14 cellular contexts compared by ENCODE assay signal in the genomic region with DNA sequence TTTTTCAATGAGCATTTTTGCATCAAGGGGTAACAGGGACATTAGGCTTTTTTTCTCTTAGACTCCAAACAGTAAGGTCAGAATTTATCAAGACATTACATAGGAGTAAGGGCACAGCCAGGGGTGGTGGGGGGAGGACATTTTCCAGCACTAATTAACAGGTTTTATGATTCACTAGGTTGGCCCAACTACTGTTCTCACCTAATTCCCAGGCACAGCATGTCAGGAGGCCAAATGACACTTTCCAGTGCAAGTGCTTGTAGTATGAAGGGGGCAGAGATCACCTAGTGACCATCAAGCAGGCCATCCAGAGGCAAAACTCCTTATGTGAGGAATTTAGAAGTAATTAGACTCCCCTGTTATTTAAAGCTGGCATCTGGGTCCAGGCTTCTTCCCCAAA. TPM values are rescaled to one million over a fixed set of nuclear protein-coding genes. Genes with fewer than 3 reads are reported as not detected.
DNase-seq lines count a peak whose midpoint lies in the region; ATAC-seq and TF ChIP-seq lines count a peak whose summit lies in the region.
"Had no signal": no experiment of that assay in that cellular context is flagged by ENCODE, and none has a peak within 500 bp of the region (broad histone marks: within the 10 kb centered on the region; RNA-seq: fewer than 3 reads in every experiment).

No MANE protein-coding gene starts in this region.

- H3K4me1 Mint-ChIP-seq in endodermal cell: peaks cover 43% of the 10 kb centered on the region
- H3K4me1 Mint-ChIP-seq in T-cell: peaks cover 4 to 11% (median 8%) of the 10 kb centered on the region in 3 donors

- H4K20me1 ChIP-seq in Loucy (ENCODE audit: insufficient read depth, low read length, poor library complexity, severe bottlenecking): peaks cover 6% of the 10 kb centered on the region

- TF ChIP-seq CTCF in Loucy (conservative IDR thresholded peaks at IDR 0.05; ENCODE audit: low read length) (no peak), endodermal cell (conservative IDR thresholded peaks at IDR 0.05) (no peak), A673 (conservative IDR thresholded peaks at IDR 0.05; ENCODE audit: low read depth, low read length) (no peak)

- H3K79me2 ChIP-seq in Loucy (ENCODE audit: insufficient read depth, low read length): peaks cover 6% of the 10 kb centered on the region

- CTCF ChIA-PET in A673 (lab: Charles Lee): no interaction called here
- CTCF ChIA-PET in T-cell (lab: Charles Lee): no interaction called here

- H3K27ac Mint-ChIP-seq in endodermal cell (peak overlapping the region; percentile 71), T-cell (no peak overlapping the region)

- H3K36me3 Mint-ChIP-seq in endodermal cell (ENCODE audit: low read depth) (no peaks in the 10 kb centered on the region), T-cell (no peaks in the 10 kb centered on the region)

- POLR2A ChIA-PET in A673 (lab: Charles Lee; ENCODE audit: low non-redundant PET): no interaction called here
- POLR2A ChIA-PET in T-cell (lab: Charles Lee): no interaction called here

- H3K4me2 ChIP-seq in Loucy (ENCODE audit: low read depth, low read length, poor library complexity, severe bottlenecking): no peak overlapping the region
- H3K4me2 ChIP-seq: A549, BLaER1 had no signal

- ATAC-seq in T-cell (replicated peaks in 1 of 4): no peak
- ATAC-seq: A549 had no signal

- peak; percentile 89 for DNase-seq in endodermal cell
- peak; percentile 39 for DNase-seq in left kidney (ENCODE audit: low read depth, low spot score)
- DNase-seq in renal cortical epithelial cell (ENCODE audit: low read depth): peak; percentile 80
- DNase-seq in GOT3 (lab: John Stamatoyannopoulos, UW): no peak
- no peak for DNase-seq in A673 (ENCODE audit: low spot score)
- DNase-seq in T-cell: no peak
- DNase-seq: AML-193, DMS53, GM23248, H9, IMR-90 had no signal

- intact Hi-C loops in A673 (cut with micrococcal nuclease; ENCODE audit: unreplicated experiment): no loop called here

- no TSS peak for BruUV-seq in A673 (replicated peaks; lab: Mats Ljungman, UMichigan)

- H3K27ac ChIP-seq in endodermal cell (ENCODE audit: low read depth, low read length): no peak overlapping the region
- no peak overlapping the region for H3K27ac ChIP-seq in A673 (ENCODE audit: low read depth, low read length, poor library complexity, severe bottlenecking)
- H3K27ac ChIP-seq: A549, BLaER1, GM23248 had no signal

- 0 out of 2 replicates have a peak overlapping the region, but pooled peaks have one; percentile 20 for H2AFZ ChIP-seq in Loucy (ENCODE audit: low read length)
- H2AFZ ChIP-seq: GM23248 had no signal

- H3K9me2 ChIP-seq in Loucy (replicated peaks; ENCODE audit: low read depth, low read length): no peaks in the 10 kb centered on the region

- H3K4me3 Mint-ChIP-seq in endodermal cell: peak overlapping the region; percentile 22
- H3K4me3 Mint-ChIP-seq in T-cell: no peak overlapping the region
- H3K4me3 Mint-ChIP-seq: H9 had no signal

- H3K27me3 Mint-ChIP-seq in endodermal cell (ENCODE audit: insufficient read depth) (no peaks in the 10 kb centered on the region), T-cell (no peaks in the 10 kb centered on the region)

- no peaks in the 10 kb centered on the region for H3F3A ChIP-seq in Loucy (ENCODE audit: low read depth)

- no peaks in the 10 kb centered on the region for H3K9me3 ChIP-seq in Loucy (ENCODE audit: insufficient read depth, low read depth, low read length)
- no peaks in the 10 kb centered on the region for H3K9me3 ChIP-seq in endodermal cell (ENCODE audit: control insufficient read depth, low read length)
- no peaks in the 10 kb centered on the region for H3K9me3 ChIP-seq in A673 (ENCODE audit: low read depth, low read length, poor library complexity, severe bottlenecking)
- H3K9me3 ChIP-seq: A549, BLaER1 had no signal

- H3K4me3 ChIP-seq in Loucy (ENCODE audit: low read length, poor library complexity, severe bottlenecking): no peak overlapping the region
- no peak overlapping the region for H3K4me3 ChIP-seq in endodermal cell (ENCODE audit: low read length)
- no peak overlapping the region for H3K4me3 ChIP-seq in A673 (ENCODE audit: low read depth, low read length, poor library complexity, severe bottlenecking)
- H3K4me3 ChIP-seq: A549, BLaER1, GM23248 had no signal

- H3K9ac ChIP-seq in Loucy (ENCODE audit: low read depth, low read length, poor library complexity, severe bottlenecking) (no peak overlapping the region), endodermal cell (ENCODE audit: extremely low read depth, low read length, poor library complexity, severe bottlenecking) (no peak overlapping the region)
- H3K9ac ChIP-seq: BLaER1, GM23248 had no signal

- H3K27me3 ChIP-seq in Loucy (ENCODE audit: insufficient read depth, low read length, poor library complexity, severe bottlenecking) (no peaks in the 10 kb centered on the region), endodermal cell (ENCODE audit: control insufficient read depth, insufficient read depth, low read length, poor library complexity, severe bottlenecking) (no peaks in the 10 kb centered on the region), A673 (replicated peaks; ENCODE audit: insufficient read depth, low read depth, low read length, poor library complexity) (no peaks in the 10 kb centered on the region)
- H3K27me3 ChIP-seq: BLaER1 had no signal

- H3K9me3 Mint-ChIP-seq in endodermal cell (no peaks in the 10 kb centered on the region), T-cell (no peaks in the 10 kb centered on the region)
- H3K9me3 Mint-ChIP-seq: H9 had no signal

- H3K36me3 ChIP-seq in Loucy (ENCODE audit: insufficient read depth, low read length): no peaks in the 10 kb centered on the region
- H3K36me3 ChIP-seq in endodermal cell (ENCODE audit: control insufficient read depth, insufficient read depth, low read length): no peaks in the 10 kb centered on the region
- H3K36me3 ChIP-seq in A673 (ENCODE audit: insufficient read depth, low read length, poor library complexity, severe bottlenecking): no peaks in the 10 kb centered on the region
- H3K36me3 ChIP-seq: BLaER1 had no signal

- H3K4me1 ChIP-seq in Loucy (ENCODE audit: insufficient read depth, low read length, poor library complexity, severe bottlenecking) (peaks cover 9% of the 10 kb centered on the region), endodermal cell (ENCODE audit: control insufficient read depth, insufficient read depth, low read length) (peaks cover 4% of the 10 kb centered on the region), A673 (ENCODE audit: insufficient read depth, low read length, poor library complexity, severe bottlenecking) (peaks cover 5% of the 10 kb centered on the region)

RNA-seq across cellular contexts. Expression of a gene that starts 3.9 kb away (rescaled TPM):
- total RNA-seq in endodermal cell: 10 to 100 TPM; 35.9 to 39.2 TPM
- 36.6 TPM for polyA plus RNA-seq in endodermal cell (2013, experiment 1 of 2)
- polyA plus RNA-seq in endodermal cell (2013, experiment 2 of 2): 44.6 TPM
- total RNA-seq in renal cortical epithelial cell: 33.5 and 38.4 TPM in 2 replicates
- 79.7 and 86.7 TPM in 2 replicates for total RNA-seq in A673 (2021)
- total RNA-seq in T-cell: 100 to 1,000 TPM in 2 of 5 donors, 10 to 100 TPM in 3; 83.8 to 107 (median 97.5) TPM

RNA-seq across cellular contexts. Expression of a gene that starts 41.0 kb away (rescaled TPM):
- total RNA-seq in endodermal cell (10 to 100 TPM; 58.3 to 75.5 TPM), renal cortical epithelial cell (16.5 and 41.1 TPM in 2 replicates), A673 (2021) (33.6 and 35.6 TPM in 2 replicates), T-cell (10 to 100 TPM; 28.5 to 44.4 (median 37.3) TPM)
- 51.3 TPM for polyA plus RNA-seq in endodermal cell (2013, experiment 1 of 2)
- 47.6 TPM for polyA plus RNA-seq in endodermal cell (2013, experiment 2 of 2)

Comparison
In these comparisons a context has a peak if more than half of its experiments do, and no peak if none do; other contexts are left out.
1. DNase-seq: peak in endodermal cell (single experiment), left kidney (single experiment) and renal cortical epithelial cell (single experiment); none in GOT3 (single experiment), A673 (single experiment) and T-cell (0 of 34).